28 cellular contexts compared by ENCODE assay signal in genomic region chr4:19941434-19941833, GRCh38.
"Had no signal": no experiment of that assay in that cellular context is flagged by ENCODE, and none has a peak within 500 bp of the region (broad histone marks: within the 10 kb centered on the region; RNA-seq: fewer than 3 reads in every experiment).

No MANE protein-coding gene starts in this region.

- DNase-seq: hypothalamus; immature natural killer cell; kidney; left colon; left lung; lower lobe of right lung; mammary epithelial cell; mesenchymal stem cell; naive thymus-derived CD8-positive, alpha-beta T cell; nucleus accumbens; pancreas; posterior cingulate gyrus; retina; right cardiac atrium; stimulated activated CD4-positive, alpha-beta T cell treated with anti-CD3 and anti-CD28 coated beads, Interleukin-12 subunit alpha, Interleukin-12 subunit beta, amount 100 ng/mL, for 4 hours; stimulated activated CD4-positive, alpha-beta T cell treated with anti-CD3 and anti-CD28 coated beads, Interleukin-15, amount 100 ng/mL, for 24 hours; stimulated activated CD4-positive, alpha-beta T cell treated with anti-CD3 and anti-CD28 coated beads, Interleukin-2, amount 100 ng/mL, for 24 hours; stimulated activated CD4-positive, alpha-beta T cell treated with anti-CD3 and anti-CD28 coated beads, Interleukin-4, amount 100 ng/mL, for 1 hour; stimulated activated naive B cell treated with anti-CD40 and anti-IgM and Interleukin-4, amounts not matched to agents 10 μg/mL and 1 μg/mL and 100 μg/mL, for 72 hours; stimulated activated naive CD8-positive, alpha-beta T cell treated with anti-CD3 and anti-CD28 coated beads, Interleukin-15, Interleukin-2, amounts not matched to agents 100 U/mL and 50 U/mL, for 24 hours; tibial artery; trophoblast cell; upper lobe of right lung had no signal

- H3K4me3 ChIP-seq: left lung, lower lobe of right lung, pancreas, prostate gland, skin epidermis, suprapubic skin, thoracic aorta, tibial artery, upper lobe of right lung had no signal

- ATAC-seq: left colon; left lung; lower lobe of right lung; naive thymus-derived CD8-positive, alpha-beta T cell; pancreas; right cardiac atrium; sciatic nerve; stimulated activated naive B cell treated with anti-CD40 and anti-IgM and Interleukin-4, amounts not matched to agents 10 μg/mL and 1 μg/mL and 100 μg/mL, for 72 hours; stimulated activated naive CD8-positive, alpha-beta T cell treated with anti-CD3 and anti-CD28 coated beads, Interleukin-15, Interleukin-2, amounts not matched to agents 100 U/mL and 50 U/mL, for 24 hours; upper lobe of right lung had no signal

- H3K9me3 ChIP-seq: left lung, lower lobe of right lung, pancreas, prostate gland, suprapubic skin, thoracic aorta, tibial artery, upper lobe of right lung had no signal

- H3K4me1 ChIP-seq: lower lobe of right lung, pancreas, prostate gland, upper lobe of right lung had no signal

- H3K36me3 ChIP-seq: left lung, lower lobe of right lung, pancreas, prostate gland, suprapubic skin, thoracic aorta, tibial artery, upper lobe of right lung had no signal

- H3K27me3 ChIP-seq: left lung, pancreas, suprapubic skin, tibial artery, upper lobe of right lung had no signal

- H3K27ac ChIP-seq: left lung, lower lobe of right lung, pancreas, prostate gland, skin epidermis, suprapubic skin, thoracic aorta, tibial artery, upper lobe of right lung had no signal
